1 cellular context compared by ENCODE assay signal in the genomic region with DNA sequence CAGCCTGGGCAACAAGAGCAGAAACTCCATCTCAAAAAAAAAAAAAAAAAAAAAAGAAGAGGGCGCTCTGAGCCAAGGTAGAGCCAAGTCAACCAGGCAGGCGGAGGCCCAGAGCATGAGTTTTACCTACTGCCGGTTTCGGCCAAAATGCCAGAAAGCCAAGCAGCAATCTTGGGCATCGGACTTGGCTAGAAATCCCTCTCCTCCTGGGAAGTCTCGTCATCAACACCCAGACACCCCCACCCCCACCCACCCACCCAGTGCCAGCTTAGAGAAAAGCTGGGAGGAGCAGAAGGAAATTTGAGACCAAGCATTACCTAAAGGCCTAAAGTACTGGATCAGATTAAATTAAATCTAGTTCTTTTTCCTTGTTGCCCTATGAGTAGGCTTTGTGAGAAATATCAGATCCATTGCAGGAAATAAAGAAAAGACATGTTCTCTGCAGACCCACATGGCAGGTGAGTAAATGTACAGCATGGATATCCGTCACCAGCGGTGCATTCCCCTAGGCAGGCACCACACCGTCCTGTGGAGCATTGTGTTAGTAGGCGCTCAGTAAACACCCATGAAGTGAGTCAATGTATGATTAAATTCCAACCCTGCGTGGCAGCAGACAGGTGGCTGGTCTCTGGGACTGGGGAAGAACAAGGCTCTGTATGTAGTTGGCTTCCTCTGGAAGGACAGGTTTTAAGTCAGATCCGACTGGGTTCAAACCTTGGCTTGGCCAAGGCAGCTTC.
TF ChIP-seq lines count a peak whose summit lies in the region.

No MANE protein-coding gene starts in this region.

TF ChIP-seq in HepG2, 621 proteins besides CTCF, POLR2A, EP300 and RAD21 (continued from another document and continues in another):
- TF ChIP-seq, protein P1, sequence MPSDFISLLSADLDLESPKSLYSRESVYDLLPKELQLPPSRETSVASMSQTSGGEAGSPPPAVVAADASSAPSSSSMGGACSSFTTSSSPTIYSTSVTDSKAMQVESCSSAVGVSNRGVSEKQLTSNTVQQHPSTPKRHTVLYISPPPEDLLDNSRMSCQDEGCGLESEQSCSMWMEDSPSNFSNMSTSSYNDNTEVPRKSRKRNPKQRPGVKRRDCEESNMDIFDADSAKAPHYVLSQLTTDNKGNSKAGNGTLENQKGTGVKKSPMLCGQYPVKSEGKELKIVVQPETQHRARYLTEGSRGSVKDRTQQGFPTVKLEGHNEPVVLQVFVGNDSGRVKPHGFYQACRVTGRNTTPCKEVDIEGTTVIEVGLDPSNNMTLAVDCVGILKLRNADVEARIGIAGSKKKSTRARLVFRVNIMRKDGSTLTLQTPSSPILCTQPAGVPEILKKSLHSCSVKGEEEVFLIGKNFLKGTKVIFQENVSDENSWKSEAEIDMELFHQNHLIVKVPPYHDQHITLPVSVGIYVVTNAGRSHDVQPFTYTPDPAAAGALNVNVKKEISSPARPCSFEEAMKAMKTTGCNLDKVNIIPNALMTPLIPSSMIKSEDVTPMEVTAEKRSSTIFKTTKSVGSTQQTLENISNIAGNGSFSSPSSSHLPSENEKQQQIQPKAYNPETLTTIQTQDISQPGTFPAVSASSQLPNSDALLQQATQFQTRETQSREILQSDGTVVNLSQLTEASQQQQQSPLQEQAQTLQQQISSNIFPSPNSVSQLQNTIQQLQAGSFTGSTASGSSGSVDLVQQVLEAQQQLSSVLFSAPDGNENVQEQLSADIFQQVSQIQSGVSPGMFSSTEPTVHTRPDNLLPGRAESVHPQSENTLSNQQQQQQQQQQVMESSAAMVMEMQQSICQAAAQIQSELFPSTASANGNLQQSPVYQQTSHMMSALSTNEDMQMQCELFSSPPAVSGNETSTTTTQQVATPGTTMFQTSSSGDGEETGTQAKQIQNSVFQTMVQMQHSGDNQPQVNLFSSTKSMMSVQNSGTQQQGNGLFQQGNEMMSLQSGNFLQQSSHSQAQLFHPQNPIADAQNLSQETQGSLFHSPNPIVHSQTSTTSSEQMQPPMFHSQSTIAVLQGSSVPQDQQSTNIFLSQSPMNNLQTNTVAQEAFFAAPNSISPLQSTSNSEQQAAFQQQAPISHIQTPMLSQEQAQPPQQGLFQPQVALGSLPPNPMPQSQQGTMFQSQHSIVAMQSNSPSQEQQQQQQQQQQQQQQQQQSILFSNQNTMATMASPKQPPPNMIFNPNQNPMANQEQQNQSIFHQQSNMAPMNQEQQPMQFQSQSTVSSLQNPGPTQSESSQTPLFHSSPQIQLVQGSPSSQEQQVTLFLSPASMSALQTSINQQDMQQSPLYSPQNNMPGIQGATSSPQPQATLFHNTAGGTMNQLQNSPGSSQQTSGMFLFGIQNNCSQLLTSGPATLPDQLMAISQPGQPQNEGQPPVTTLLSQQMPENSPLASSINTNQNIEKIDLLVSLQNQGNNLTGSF (CRISPR knock-in tag; IDR thresholded peaks at IDR 0.05), result no peak
- TF ChIP-seq EEA1 (CRISPR knock-in tag; IDR thresholded peaks at IDR 0.05; ENCODE audit: borderline replicate concordance) (no peak), ZC3H4 (CRISPR knock-in tag; IDR thresholded peaks at IDR 0.05; ENCODE audit: borderline replicate concordance) (no peak), CEBPB (IDR thresholded peaks at IDR 0.05; ENCODE audit: borderline replicate concordance, low read depth, low read length) (no peak), ZNF501 (CRISPR knock-in tag; IDR thresholded peaks at IDR 0.05) (no peak), WIZ (CRISPR knock-in tag; IDR thresholded peaks at IDR 0.05) (no peak), JUNB (CRISPR knock-in tag; IDR thresholded peaks at IDR 0.05; ENCODE audit: borderline replicate concordance) (no peak), ZNF382 (CRISPR knock-in tag; IDR thresholded peaks at IDR 0.05; ENCODE audit: borderline replicate concordance) (no peak), KMT2A (CRISPR knock-in tag; IDR thresholded peaks at IDR 0.05) (no peak), SETDB1 (CRISPR knock-in tag; IDR thresholded peaks at IDR 0.05; ENCODE audit: borderline replicate concordance) (no peak), MED8 (CRISPR knock-in tag; IDR thresholded peaks at IDR 0.05; ENCODE audit: insufficient replicate concordance) (no peak), RARG (CRISPR knock-in tag; IDR thresholded peaks at IDR 0.05; ENCODE audit: low read depth) (no peak), CHD2 (IDR thresholded peaks at IDR 0.05; ENCODE audit: low read depth, low read length) (no peak), SMAD9 (CRISPR knock-in tag; IDR thresholded peaks at IDR 0.05) (no peak), SPEN (CRISPR knock-in tag; IDR thresholded peaks at IDR 0.05; ENCODE audit: low read depth) (no peak), ZMYM3 (CRISPR knock-in tag; IDR thresholded peaks at IDR 0.05) (peak; percentile 47; the same call in 1 of the 2 replicates), SP140L (CRISPR knock-in tag; IDR thresholded peaks at IDR 0.05; ENCODE audit: borderline replicate concordance) (no peak), HMGA1 (CRISPR knock-in tag; conservative IDR thresholded peaks at IDR 0.05) (no peak), ZNF670 (CRISPR knock-in tag; IDR thresholded peaks at IDR 0.05; ENCODE audit: borderline replicate concordance) (no peak), ZSCAN30 (CRISPR knock-in tag; IDR thresholded peaks at IDR 0.05) (no peak), ZSCAN29 (CRISPR knock-in tag; conservative IDR thresholded peaks at IDR 0.05) (no peak), ZNF83 (CRISPR knock-in tag; IDR thresholded peaks at IDR 0.05; ENCODE audit: borderline replicate concordance) (no peak), ZNF557 (CRISPR knock-in tag; IDR thresholded peaks at IDR 0.05) (no peak), ZNF546 (CRISPR knock-in tag; conservative IDR thresholded peaks at IDR 0.05) (no peak), KAT8 (CRISPR knock-in tag; IDR thresholded peaks at IDR 0.05) (no peak), SRSF1 (optimal IDR thresholded peaks at IDR 0.05; ENCODE audit: low read depth, low read length) (no peak), SATB2 (CRISPR knock-in tag; IDR thresholded peaks at IDR 0.05) (no peak), FOXA3 (CRISPR knock-in tag; IDR thresholded peaks at IDR 0.05) (peak; percentile 92), MATR3 (CRISPR knock-in tag; IDR thresholded peaks at IDR 0.05) (no peak)
- TF ChIP-seq, protein P2, sequence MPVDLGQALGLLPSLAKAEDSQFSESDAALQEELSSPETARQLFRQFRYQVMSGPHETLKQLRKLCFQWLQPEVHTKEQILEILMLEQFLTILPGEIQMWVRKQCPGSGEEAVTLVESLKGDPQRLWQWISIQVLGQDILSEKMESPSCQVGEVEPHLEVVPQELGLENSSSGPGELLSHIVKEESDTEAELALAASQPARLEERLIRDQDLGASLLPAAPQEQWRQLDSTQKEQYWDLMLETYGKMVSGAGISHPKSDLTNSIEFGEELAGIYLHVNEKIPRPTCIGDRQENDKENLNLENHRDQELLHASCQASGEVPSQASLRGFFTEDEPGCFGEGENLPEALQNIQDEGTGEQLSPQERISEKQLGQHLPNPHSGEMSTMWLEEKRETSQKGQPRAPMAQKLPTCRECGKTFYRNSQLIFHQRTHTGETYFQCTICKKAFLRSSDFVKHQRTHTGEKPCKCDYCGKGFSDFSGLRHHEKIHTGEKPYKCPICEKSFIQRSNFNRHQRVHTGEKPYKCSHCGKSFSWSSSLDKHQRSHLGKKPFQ (CRISPR knock-in tag; IDR thresholded peaks at IDR 0.05; ENCODE audit: insufficient replicate concordance), result no peak
- TF ChIP-seq, protein P3, sequence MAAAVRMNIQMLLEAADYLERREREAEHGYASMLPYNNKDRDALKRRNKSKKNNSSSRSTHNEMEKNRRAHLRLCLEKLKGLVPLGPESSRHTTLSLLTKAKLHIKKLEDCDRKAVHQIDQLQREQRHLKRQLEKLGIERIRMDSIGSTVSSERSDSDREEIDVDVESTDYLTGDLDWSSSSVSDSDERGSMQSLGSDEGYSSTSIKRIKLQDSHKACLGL (CRISPR knock-in tag; IDR thresholded peaks at IDR 0.05), result no peak
- TF ChIP-seq, protein P4, sequence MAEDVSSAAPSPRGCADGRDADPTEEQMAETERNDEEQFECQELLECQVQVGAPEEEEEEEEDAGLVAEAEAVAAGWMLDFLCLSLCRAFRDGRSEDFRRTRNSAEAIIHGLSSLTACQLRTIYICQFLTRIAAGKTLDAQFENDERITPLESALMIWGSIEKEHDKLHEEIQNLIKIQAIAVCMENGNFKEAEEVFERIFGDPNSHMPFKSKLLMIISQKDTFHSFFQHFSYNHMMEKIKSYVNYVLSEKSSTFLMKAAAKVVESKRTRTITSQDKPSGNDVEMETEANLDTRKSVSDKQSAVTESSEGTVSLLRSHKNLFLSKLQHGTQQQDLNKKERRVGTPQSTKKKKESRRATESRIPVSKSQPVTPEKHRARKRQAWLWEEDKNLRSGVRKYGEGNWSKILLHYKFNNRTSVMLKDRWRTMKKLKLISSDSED (CRISPR knock-in tag; IDR thresholded peaks at IDR 0.05), result no peak
- TF ChIP-seq, protein P5, sequence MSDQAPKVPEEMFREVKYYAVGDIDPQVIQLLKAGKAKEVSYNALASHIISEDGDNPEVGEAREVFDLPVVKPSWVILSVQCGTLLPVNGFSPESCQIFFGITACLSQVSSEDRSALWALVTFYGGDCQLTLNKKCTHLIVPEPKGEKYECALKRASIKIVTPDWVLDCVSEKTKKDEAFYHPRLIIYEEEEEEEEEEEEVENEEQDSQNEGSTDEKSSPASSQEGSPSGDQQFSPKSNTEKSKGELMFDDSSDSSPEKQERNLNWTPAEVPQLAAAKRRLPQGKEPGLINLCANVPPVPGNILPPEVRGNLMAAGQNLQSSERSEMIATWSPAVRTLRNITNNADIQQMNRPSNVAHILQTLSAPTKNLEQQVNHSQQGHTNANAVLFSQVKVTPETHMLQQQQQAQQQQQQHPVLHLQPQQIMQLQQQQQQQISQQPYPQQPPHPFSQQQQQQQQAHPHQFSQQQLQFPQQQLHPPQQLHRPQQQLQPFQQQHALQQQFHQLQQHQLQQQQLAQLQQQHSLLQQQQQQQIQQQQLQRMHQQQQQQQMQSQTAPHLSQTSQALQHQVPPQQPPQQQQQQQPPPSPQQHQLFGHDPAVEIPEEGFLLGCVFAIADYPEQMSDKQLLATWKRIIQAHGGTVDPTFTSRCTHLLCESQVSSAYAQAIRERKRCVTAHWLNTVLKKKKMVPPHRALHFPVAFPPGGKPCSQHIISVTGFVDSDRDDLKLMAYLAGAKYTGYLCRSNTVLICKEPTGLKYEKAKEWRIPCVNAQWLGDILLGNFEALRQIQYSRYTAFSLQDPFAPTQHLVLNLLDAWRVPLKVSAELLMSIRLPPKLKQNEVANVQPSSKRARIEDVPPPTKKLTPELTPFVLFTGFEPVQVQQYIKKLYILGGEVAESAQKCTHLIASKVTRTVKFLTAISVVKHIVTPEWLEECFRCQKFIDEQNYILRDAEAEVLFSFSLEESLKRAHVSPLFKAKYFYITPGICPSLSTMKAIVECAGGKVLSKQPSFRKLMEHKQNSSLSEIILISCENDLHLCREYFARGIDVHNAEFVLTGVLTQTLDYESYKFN (CRISPR knock-in tag; conservative IDR thresholded peaks at IDR 0.05), result 0 out of 2 replicates have a peak, but pooled peaks have one; percentile 28
- TF ChIP-seq, protein P6, sequence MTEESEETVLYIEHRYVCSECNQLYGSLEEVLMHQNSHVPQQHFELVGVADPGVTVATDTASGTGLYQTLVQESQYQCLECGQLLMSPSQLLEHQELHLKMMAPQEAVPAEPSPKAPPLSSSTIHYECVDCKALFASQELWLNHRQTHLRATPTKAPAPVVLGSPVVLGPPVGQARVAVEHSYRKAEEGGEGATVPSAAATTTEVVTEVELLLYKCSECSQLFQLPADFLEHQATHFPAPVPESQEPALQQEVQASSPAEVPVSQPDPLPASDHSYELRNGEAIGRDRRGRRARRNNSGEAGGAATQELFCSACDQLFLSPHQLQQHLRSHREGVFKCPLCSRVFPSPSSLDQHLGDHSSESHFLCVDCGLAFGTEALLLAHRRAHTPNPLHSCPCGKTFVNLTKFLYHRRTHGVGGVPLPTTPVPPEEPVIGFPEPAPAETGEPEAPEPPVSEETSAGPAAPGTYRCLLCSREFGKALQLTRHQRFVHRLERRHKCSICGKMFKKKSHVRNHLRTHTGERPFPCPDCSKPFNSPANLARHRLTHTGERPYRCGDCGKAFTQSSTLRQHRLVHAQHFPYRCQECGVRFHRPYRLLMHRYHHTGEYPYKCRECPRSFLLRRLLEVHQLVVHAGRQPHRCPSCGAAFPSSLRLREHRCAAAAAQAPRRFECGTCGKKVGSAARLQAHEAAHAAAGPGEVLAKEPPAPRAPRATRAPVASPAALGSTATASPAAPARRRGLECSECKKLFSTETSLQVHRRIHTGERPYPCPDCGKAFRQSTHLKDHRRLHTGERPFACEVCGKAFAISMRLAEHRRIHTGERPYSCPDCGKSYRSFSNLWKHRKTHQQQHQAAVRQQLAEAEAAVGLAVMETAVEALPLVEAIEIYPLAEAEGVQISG (CRISPR knock-in tag; IDR thresholded peaks at IDR 0.05), result no peak
- TF ChIP-seq, protein P7, sequence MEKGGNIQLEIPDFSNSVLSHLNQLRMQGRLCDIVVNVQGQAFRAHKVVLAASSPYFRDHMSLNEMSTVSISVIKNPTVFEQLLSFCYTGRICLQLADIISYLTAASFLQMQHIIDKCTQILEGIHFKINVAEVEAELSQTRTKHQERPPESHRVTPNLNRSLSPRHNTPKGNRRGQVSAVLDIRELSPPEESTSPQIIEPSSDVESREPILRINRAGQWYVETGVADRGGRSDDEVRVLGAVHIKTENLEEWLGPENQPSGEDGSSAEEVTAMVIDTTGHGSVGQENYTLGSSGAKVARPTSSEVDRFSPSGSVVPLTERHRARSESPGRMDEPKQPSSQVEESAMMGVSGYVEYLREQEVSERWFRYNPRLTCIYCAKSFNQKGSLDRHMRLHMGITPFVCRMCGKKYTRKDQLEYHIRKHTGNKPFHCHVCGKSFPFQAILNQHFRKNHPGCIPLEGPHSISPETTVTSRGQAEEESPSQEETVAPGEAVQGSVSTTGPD (CRISPR knock-in tag; IDR thresholded peaks at IDR 0.05), result no peak
- TF ChIP-seq, protein P8, sequence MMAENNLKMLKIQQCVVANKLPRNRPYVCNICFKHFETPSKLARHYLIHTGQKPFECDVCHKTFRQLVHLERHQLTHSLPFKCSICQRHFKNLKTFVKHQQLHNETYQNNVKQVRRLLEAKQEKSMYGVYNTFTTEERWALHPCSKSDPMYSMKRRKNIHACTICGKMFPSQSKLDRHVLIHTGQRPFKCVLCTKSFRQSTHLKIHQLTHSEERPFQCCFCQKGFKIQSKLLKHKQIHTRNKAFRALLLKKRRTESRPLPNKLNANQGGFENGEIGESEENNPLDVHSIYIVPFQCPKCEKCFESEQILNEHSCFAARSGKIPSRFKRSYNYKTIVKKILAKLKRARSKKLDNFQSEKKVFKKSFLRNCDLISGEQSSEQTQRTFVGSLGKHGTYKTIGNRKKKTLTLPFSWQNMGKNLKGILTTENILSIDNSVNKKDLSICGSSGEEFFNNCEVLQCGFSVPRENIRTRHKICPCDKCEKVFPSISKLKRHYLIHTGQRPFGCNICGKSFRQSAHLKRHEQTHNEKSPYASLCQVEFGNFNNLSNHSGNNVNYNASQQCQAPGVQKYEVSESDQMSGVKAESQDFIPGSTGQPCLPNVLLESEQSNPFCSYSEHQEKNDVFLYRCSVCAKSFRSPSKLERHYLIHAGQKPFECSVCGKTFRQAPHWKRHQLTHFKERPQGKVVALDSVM (CRISPR knock-in tag; IDR thresholded peaks at IDR 0.05), result no peak
- TF ChIP-seq, protein P9, sequence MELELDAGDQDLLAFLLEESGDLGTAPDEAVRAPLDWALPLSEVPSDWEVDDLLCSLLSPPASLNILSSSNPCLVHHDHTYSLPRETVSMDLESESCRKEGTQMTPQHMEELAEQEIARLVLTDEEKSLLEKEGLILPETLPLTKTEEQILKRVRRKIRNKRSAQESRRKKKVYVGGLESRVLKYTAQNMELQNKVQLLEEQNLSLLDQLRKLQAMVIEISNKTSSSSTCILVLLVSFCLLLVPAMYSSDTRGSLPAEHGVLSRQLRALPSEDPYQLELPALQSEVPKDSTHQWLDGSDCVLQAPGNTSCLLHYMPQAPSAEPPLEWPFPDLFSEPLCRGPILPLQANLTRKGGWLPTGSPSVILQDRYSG (CRISPR knock-in tag; IDR thresholded peaks at IDR 0.05), result no peak
